1 cellular context compared by ENCODE assay signal in the genomic region with DNA sequence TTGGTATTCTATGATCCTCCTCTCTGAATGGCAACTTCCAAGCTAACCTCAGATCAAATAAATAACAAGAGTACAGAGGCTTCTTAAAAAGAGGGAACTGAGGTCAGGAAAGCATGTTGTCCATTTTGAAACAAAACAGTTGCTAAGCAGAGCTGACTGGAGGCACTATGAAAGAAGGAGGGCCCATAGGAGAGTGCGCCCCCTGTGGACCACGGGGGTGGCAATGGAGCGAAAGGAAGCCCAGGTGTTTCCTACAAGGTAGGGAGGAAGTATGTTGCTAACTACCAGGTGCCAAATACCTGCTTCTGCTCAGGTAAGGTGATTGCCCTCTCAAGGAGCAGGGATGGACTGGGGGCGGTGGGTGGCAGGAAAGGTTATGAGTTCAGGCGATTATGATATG.
TF ChIP-seq lines count a peak whose summit lies in the region.

No MANE protein-coding gene starts in this region.

TF ChIP-seq in H1, 55 proteins besides CTCF, POLR2A, EP300 and RAD21:
- TF ChIP-seq TCF12 (IDR thresholded peaks at IDR 0.05; ENCODE audit: low read depth, low read length) (0 out of 2 replicates have a peak, but pooled peaks have one; percentile 49), EZH2 (IDR thresholded peaks at IDR 0.05; ENCODE audit: low read depth, low read length, severe bottlenecking) (no peak), SRF (IDR thresholded peaks at IDR 0.05; ENCODE audit: low read depth, low read length) (no peak)
- TF ChIP-seq, protein P1, sequence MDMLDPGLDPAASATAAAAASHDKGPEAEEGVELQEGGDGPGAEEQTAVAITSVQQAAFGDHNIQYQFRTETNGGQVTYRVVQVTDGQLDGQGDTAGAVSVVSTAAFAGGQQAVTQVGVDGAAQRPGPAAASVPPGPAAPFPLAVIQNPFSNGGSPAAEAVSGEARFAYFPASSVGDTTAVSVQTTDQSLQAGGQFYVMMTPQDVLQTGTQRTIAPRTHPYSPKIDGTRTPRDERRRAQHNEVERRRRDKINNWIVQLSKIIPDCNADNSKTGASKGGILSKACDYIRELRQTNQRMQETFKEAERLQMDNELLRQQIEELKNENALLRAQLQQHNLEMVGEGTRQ (IDR thresholded peaks at IDR 0.05; ENCODE audit: low read length): no peak
